30 cellular contexts compared by ENCODE assay signal in the genomic region with DNA sequence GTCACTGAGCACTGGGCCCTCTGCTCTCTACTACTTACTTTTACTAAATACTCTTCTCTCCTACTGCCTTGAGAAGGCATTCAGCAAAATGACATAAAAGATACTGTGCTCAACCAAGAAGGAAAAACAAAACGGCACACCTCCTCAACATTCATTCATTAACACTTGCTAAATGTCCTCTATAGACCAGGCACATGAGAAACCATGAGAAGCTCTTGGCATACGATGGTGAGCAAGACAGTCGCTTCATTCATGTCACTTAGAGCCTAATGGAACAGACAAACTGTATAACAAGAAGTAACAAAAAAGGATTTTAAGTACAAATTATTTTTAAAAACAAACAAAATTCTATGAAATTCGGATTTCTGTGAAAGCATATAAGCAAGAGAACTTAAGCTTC. TPM values are rescaled to one million over a fixed set of nuclear protein-coding genes. Genes with fewer than 3 reads are reported as not detected.
"Had no signal": no experiment of that assay in that cellular context is flagged by ENCODE, and none has a peak within 500 bp of the region (broad histone marks: within the 10 kb centered on the region; RNA-seq: fewer than 3 reads in every experiment).

No MANE protein-coding gene starts in this region.

- H3K27ac ChIP-seq: epithelial cell of prostate, gastrocnemius medialis, heart left ventricle, hepatocyte, left lung, psoas muscle, testis, tibial nerve, upper lobe of right lung, uterus had no signal

- H3K27ac Mint-ChIP-seq: dendritic cell treated with granulocyte-macrophage colony-stimulating factor and Interleukin-4, amounts not matched to agents 40 ng/mL and 50 ng/mL, for 4 days; endodermal cell; naive thymus-derived CD8-positive, alpha-beta T cell; stimulated activated naive CD8-positive, alpha-beta T cell treated with anti-CD3 and anti-CD28 coated beads, Interleukin-15, amount 100 ng/mL, for 72 hours had no signal

- H3K4me2 ChIP-seq: hepatocyte had no signal

- H3K4me1 ChIP-seq: gastrocnemius medialis, heart left ventricle, left lung, psoas muscle, tibial nerve, upper lobe of right lung, uterus had no signal

- H3K4me3 Mint-ChIP-seq: dendritic cell treated with granulocyte-macrophage colony-stimulating factor and Interleukin-4, amounts not matched to agents 40 ng/mL and 50 ng/mL, for 4 days; endodermal cell; naive thymus-derived CD8-positive, alpha-beta T cell; stimulated activated naive CD8-positive, alpha-beta T cell treated with anti-CD3 and anti-CD28 coated beads, Interleukin-15, amount 100 ng/mL, for 72 hours had no signal

- H3K9me3 Mint-ChIP-seq: dendritic cell treated with granulocyte-macrophage colony-stimulating factor and Interleukin-4, amounts not matched to agents 40 ng/mL and 50 ng/mL, for 4 days; endodermal cell; naive thymus-derived CD8-positive, alpha-beta T cell; stimulated activated naive CD8-positive, alpha-beta T cell treated with anti-CD3 and anti-CD28 coated beads, Interleukin-15, amount 100 ng/mL, for 72 hours had no signal

- H3K27me3 ChIP-seq: gastrocnemius medialis, heart left ventricle, hepatocyte, left lung, testis, tibial nerve, upper lobe of right lung, uterus had no signal

- H3K79me2 ChIP-seq: hepatocyte had no signal

- H3K9me3 ChIP-seq: gastrocnemius medialis, heart left ventricle, left lung, psoas muscle, testis, tibial nerve, upper lobe of right lung, uterus had no signal

- H3K4me3 ChIP-seq: gastrocnemius medialis, heart left ventricle, hepatocyte, left lung, psoas muscle, testis, tibial nerve, upper lobe of right lung, uterus had no signal

- H3K36me3 ChIP-seq: gastrocnemius medialis, heart left ventricle, left lung, tibial nerve, upper lobe of right lung, uterus had no signal

- DNase-seq: central memory CD4-positive, alpha-beta T cell; effector CD8-positive, alpha-beta T cell; endodermal cell; foreskin fibroblast; gastrocnemius medialis; heart left ventricle; left cardiac atrium; left lung; mesendoderm; midbrain; naive thymus-derived CD8-positive, alpha-beta T cell; posterior cingulate gyrus; psoas muscle; right cardiac atrium; small intestine; stimulated activated CD4-positive, alpha-beta T cell treated with anti-CD3 and anti-CD28 coated beads, Interleukin-15, amount 100 ng/mL, for 24 hours; stimulated activated CD4-positive, alpha-beta T cell treated with anti-CD3 and anti-CD28 coated beads, Interleukin-2, amount 100 ng/mL, for 48 hours; stimulated activated CD8-positive, alpha-beta memory T cell treated with anti-CD3 and anti-CD28 coated beads, Interleukin-4, amount 100 ng/mL, for 48 hours; stimulated activated naive CD4-positive, alpha-beta T cell; stimulated activated naive CD8-positive, alpha-beta T cell treated with anti-CD3 and anti-CD28 coated beads, Interleukin-15, amount 100 ng/mL, for 72 hours; testis; upper lobe of right lung; uterus had no signal

- H3K4me1 Mint-ChIP-seq: endodermal cell; naive thymus-derived CD8-positive, alpha-beta T cell; stimulated activated naive CD8-positive, alpha-beta T cell treated with anti-CD3 and anti-CD28 coated beads, Interleukin-15, amount 100 ng/mL, for 72 hours had no signal

- H3K27me3 Mint-ChIP-seq: dendritic cell treated with granulocyte-macrophage colony-stimulating factor and Interleukin-4, amounts not matched to agents 40 ng/mL and 50 ng/mL, for 4 days had no signal

- FAIRE-seq: colon, islet of Langerhans, small intestine had no signal

- H2AFZ ChIP-seq: hepatocyte had no signal

- ATAC-seq: esophagus mucosa; gastrocnemius medialis; heart left ventricle; left cardiac atrium; left lung; naive thymus-derived CD8-positive, alpha-beta T cell; psoas muscle; right cardiac atrium; stimulated activated naive CD8-positive, alpha-beta T cell treated with anti-CD3 and anti-CD28 coated beads, Interleukin-15, amount 100 ng/mL, for 72 hours; upper lobe of right lung had no signal

- H3K36me3 Mint-ChIP-seq: naive thymus-derived CD8-positive, alpha-beta T cell had no signal

RNA-seq across cellular contexts. Expression of gene COL25A1, which starts 38.7 kb away (rescaled TPM):
- polyA plus RNA-seq: naive thymus-derived CD8-positive, alpha-beta T cell had no signal
